Comparison of ENCODE assay signal across 8 cellular contexts in genomic region chr17:18246880-18247612, GRCh38. TPM values are rescaled to one million over a fixed set of nuclear protein-coding genes. Genes with fewer than 3 reads are reported as not detected.
DNase-seq lines count a peak whose midpoint lies in the region; ATAC-seq, FAIRE-seq and TF ChIP-seq lines count a peak whose summit lies in the region.

No MANE protein-coding gene starts in this region.

- peaks cover 12 to 31% (median 21%) of the 10 kb centered on the region in 9 donors for H3K4me1 ChIP-seq in heart right ventricle
- H3K4me1 ChIP-seq in small intestine (ENCODE audit: control insufficient read depth in 2 of 2, insufficient read depth in 1 of 2, low read depth in 1 of 2, low read length in 1 of 2) = no peaks in the 10 kb centered on the region

- CTCF ChIA-PET in activated CD8-positive, alpha-beta memory T cell treated with anti-CD3 and anti-CD28 coated beads, Interleukin-2, amount 10 ng/mL, durations not matched to agents 7 days and 5 days (lab: Charles Lee) = interaction anchor here (0.6 to 2.2 kb wide), 7 partner anchors 14 to 85 kb away, joined by 3 to 8 read pairs (median 3); partner anchors contain the start of gene LLGL1

- H3K27ac ChIP-seq in heart right ventricle = peak overlapping the region in 9 of 10 donors; percentile 19 to 91 (median 83)
- peak overlapping the region in 1 of 2 donors; percentile 82 for H3K27ac ChIP-seq in small intestine (ENCODE audit: low read depth in 1 of 2, low read length in 1 of 2)

- H3K9me3 ChIP-seq in heart right ventricle (no peaks in the 10 kb centered on the region), small intestine (ENCODE audit: control insufficient read depth, low read depth) (no peaks in the 10 kb centered on the region)

- WGBS in heart right ventricle, 2 donors = 39 to 47% methylated on average over 42 to 46 of the region's 46 CpGs
- 12 to 46% (median 30%) methylated on average over 42 to 46 of the region's 46 CpGs for WGBS in small intestine, 3 donors

- FAIRE-seq in small intestine (lab: Jason Lieb, UNC) = no peak

- H3K4me3 ChIP-seq in heart right ventricle (peak overlapping the region in 1 of 10 donors; percentile 2), small intestine (ENCODE audit: low read depth in 1 of 2, low read length in 2 of 2) (no peak overlapping the region)

- H3K36me3 ChIP-seq in heart right ventricle (peaks cover 12 to 100% (median 64%) of the 10 kb centered on the region in 9 donors), small intestine (ENCODE audit: control insufficient read depth in 2 of 2, insufficient read depth in 2 of 2, low read length in 2 of 2) (peaks cover 12 to 18% of the 10 kb centered on the region in 2 donors)

- no peaks in the 10 kb centered on the region for H3K27me3 Mint-ChIP-seq in activated CD8-positive, alpha-beta memory T cell treated with anti-CD3 and anti-CD28 coated beads, Interleukin-2, amount 10 ng/mL, durations not matched to agents 7 days and 5 days

- no peak overlapping the region for H3K27ac Mint-ChIP-seq in activated CD8-positive, alpha-beta memory T cell treated with anti-CD3 and anti-CD28 coated beads, Interleukin-2, amount 10 ng/mL, durations not matched to agents 7 days and 5 days

- peak; percentile 77 for DNase-seq in ELR (ENCODE audit: low read depth)
- peak; percentile 67 for DNase-seq in NCI-H128 (lab: John Stamatoyannopoulos, UW; ENCODE audit: unreplicated experiment)
- DNase-seq in activated CD8-positive, alpha-beta memory T cell treated with anti-CD3 and anti-CD28 coated beads, Interleukin-2, amount 10 ng/mL, durations not matched to agents 7 days and 5 days = peak; percentile 61
- peak; percentile 54 to 62 for DNase-seq in heart right ventricle
- peak; percentile 97 for DNase-seq in small intestine
- no peak for DNase-seq in SKM-1 treated with dmso at 0.1 percent for 144 hours (lab: John Stamatoyannopoulos, UW; ENCODE audit: unreplicated experiment)
- no peak for DNase-seq in HK-2 (ENCODE audit: unreplicated experiment)

- no peaks in the 10 kb centered on the region for H3K9me3 Mint-ChIP-seq in activated CD8-positive, alpha-beta memory T cell treated with anti-CD3 and anti-CD28 coated beads, Interleukin-2, amount 10 ng/mL, durations not matched to agents 7 days and 5 days (ENCODE audit: low read depth)

- TF ChIP-seq CTCF in heart right ventricle (IDR thresholded peaks at IDR 0.05) = no peak

- H3K4me1 Mint-ChIP-seq in activated CD8-positive, alpha-beta memory T cell treated with anti-CD3 and anti-CD28 coated beads, Interleukin-2, amount 10 ng/mL, durations not matched to agents 7 days and 5 days = peaks cover 2% of the 10 kb centered on the region

- peak; percentile 43 for ATAC-seq in activated CD8-positive, alpha-beta memory T cell treated with anti-CD3 and anti-CD28 coated beads, Interleukin-2, amount 10 ng/mL, durations not matched to agents 7 days and 5 days
- ATAC-seq in heart right ventricle (peak in 7 of 8 donors; percentile 23 to 66 (median 38)), HG02870 (IDR thresholded peaks at IDR 0.05; ENCODE audit: unreplicated experiment) (no peak)

- H3K4me3 Mint-ChIP-seq in activated CD8-positive, alpha-beta memory T cell treated with anti-CD3 and anti-CD28 coated beads, Interleukin-2, amount 10 ng/mL, durations not matched to agents 7 days and 5 days = no peak overlapping the region

- H3K27me3 ChIP-seq in heart right ventricle (no peaks in the 10 kb centered on the region), small intestine (ENCODE audit: control insufficient read depth in 2 of 2, insufficient read depth in 2 of 2, low read length in 2 of 2) (no peaks in the 10 kb centered on the region)

- intact Hi-C loops in heart right ventricle (cut with DNase I) = no loop called here

- H3K36me3 Mint-ChIP-seq in activated CD8-positive, alpha-beta memory T cell treated with anti-CD3 and anti-CD28 coated beads, Interleukin-2, amount 10 ng/mL, durations not matched to agents 7 days and 5 days = peaks cover 24% of the 10 kb centered on the region

RNA-seq across cellular contexts. Expression of gene FLII, which starts 11.5 kb away (rescaled TPM):
- 100 to 1,000 TPM; 338 to 357 TPM for total RNA-seq in activated CD8-positive, alpha-beta memory T cell treated with anti-CD3 and anti-CD28 coated beads, Interleukin-2, amount 10 ng/mL, durations not matched to agents 7 days and 5 days
- total RNA-seq in heart right ventricle = 100 to 1,000 TPM; 207 to 356 (median 281) TPM
- polyA plus RNA-seq in heart right ventricle = 100 to 1,000 TPM; 366 to 469 TPM
- 100 to 1,000 TPM; 152 to 360 (median 266) TPM for polyA plus RNA-seq in small intestine

RNA-seq across cellular contexts. Expression of gene MIEF2, which starts 13.4 kb away (rescaled TPM):
- total RNA-seq in activated CD8-positive, alpha-beta memory T cell treated with anti-CD3 and anti-CD28 coated beads, Interleukin-2, amount 10 ng/mL, durations not matched to agents 7 days and 5 days = 1 to 10 TPM; 8.4 to 10.0 TPM
- 10 to 100 TPM; 23.9 to 43.4 (median 33.5) TPM for total RNA-seq in heart right ventricle
- 10 to 100 TPM; 18.9 to 20.6 TPM for polyA plus RNA-seq in heart right ventricle
- 1 to 10 TPM; 4.9 to 8.4 (median 5.7) TPM for polyA plus RNA-seq in small intestine

RNA-seq across cellular contexts. Expression of gene LLGL1, which starts 21.6 kb away (rescaled TPM):
- 10 to 100 TPM; 23.8 to 24.8 TPM for total RNA-seq in activated CD8-positive, alpha-beta memory T cell treated with anti-CD3 and anti-CD28 coated beads, Interleukin-2, amount 10 ng/mL, durations not matched to agents 7 days and 5 days
- total RNA-seq in heart right ventricle = 10 to 100 TPM in 1 of 10 donors, 1 to 10 TPM in 9; 7.2 to 12.4 (median 9.1) TPM
- 1 to 10 TPM; 5.8 to 5.9 TPM for polyA plus RNA-seq in heart right ventricle
- 1 to 10 TPM; 2.5 to 9.4 (median 3.0) TPM for polyA plus RNA-seq in small intestine

Comparison
In these comparisons a context has a peak if more than half of its experiments do, and no peak if none do; other contexts are left out.
1. DNase-seq: peak in ELR (single experiment), NCI-H128 (single experiment), activated CD8-positive, alpha-beta memory T cell treated with anti-CD3 and anti-CD28 coated beads, Interleukin-2, amount 10 ng/mL, durations not matched to agents 7 days and 5 days (single experiment), heart right ventricle (2 of 2) and small intestine (single experiment); none in SKM-1 treated with dmso at 0.1 percent for 144 hours (single experiment) and HK-2 (single experiment).